ENCODE assay signal across 1 cellular context in genomic region chr22:32723632-32724031, GRCh38.
TF ChIP-seq lines count a peak whose summit lies in the region.

No MANE protein-coding gene starts in this region.

TF ChIP-seq in WTC11, 78 proteins besides CTCF, POLR2A, EP300 and RAD21 (continued from another document):
- TF ChIP-seq ZBTB43 (CRISPR knock-in tag; IDR thresholded peaks at IDR 0.05) (no peak), IRF1 (CRISPR knock-in tag; IDR thresholded peaks at IDR 0.05) (no peak), ZNF416 (CRISPR knock-in tag; IDR thresholded peaks at IDR 0.05) (no peak), CBFB (CRISPR knock-in tag; IDR thresholded peaks at IDR 0.05; ENCODE audit: low read depth) (no peak), NR2C2 (CRISPR knock-in tag; IDR thresholded peaks at IDR 0.05) (no peak), ATF6 (CRISPR knock-in tag; IDR thresholded peaks at IDR 0.05) (no peak), ATF2 (CRISPR knock-in tag; IDR thresholded peaks at IDR 0.05; ENCODE audit: borderline replicate concordance, low read depth) (no peak), ETV6 (CRISPR knock-in tag; IDR thresholded peaks at IDR 0.05) (no peak), FOXK1 (CRISPR knock-in tag; IDR thresholded peaks at IDR 0.05) (no peak), E2F5 (CRISPR knock-in tag; IDR thresholded peaks at IDR 0.05) (no peak), FOXJ3 (CRISPR knock-in tag; IDR thresholded peaks at IDR 0.05; ENCODE audit: borderline replicate concordance) (no peak), ZBTB21 (CRISPR knock-in tag; IDR thresholded peaks at IDR 0.05; ENCODE audit: borderline replicate concordance) (no peak), ZNF219 (CRISPR knock-in tag; IDR thresholded peaks at IDR 0.05; ENCODE audit: borderline replicate concordance) (no peak), KAT7 (CRISPR knock-in tag; IDR thresholded peaks at IDR 0.05; ENCODE audit: borderline replicate concordance) (no peak), SP1 (CRISPR knock-in tag; conservative IDR thresholded peaks at IDR 0.05) (no peak), SMAD4 (CRISPR knock-in tag; IDR thresholded peaks at IDR 0.05) (no peak)
